In genomic region chr5:150523472-150524350, GRCh38 we compare ENCODE assay signal across 8 cellular contexts. TPM values are rescaled to one million over a fixed set of nuclear protein-coding genes. Genes with fewer than 3 reads are reported as not detected.
DNase-seq lines count a peak whose midpoint lies in the region; ATAC-seq and TF ChIP-seq lines count a peak whose summit lies in the region.

No MANE protein-coding gene starts in this region.

- H3K4me1 Mint-ChIP-seq in progenitor cell of endocrine pancreas (ENCODE audit: low read depth) = peaks cover 38% of the 10 kb centered on the region
- peaks cover 6% of the 10 kb centered on the region for H3K4me1 Mint-ChIP-seq in activated CD8-positive, alpha-beta memory T cell treated with anti-CD3 and anti-CD28 coated beads, Interleukin-2, amount 10 ng/mL, durations not matched to agents 7 days and 5 days

- H3K4me3 Mint-ChIP-seq in progenitor cell of endocrine pancreas (ENCODE audit: low read depth) = peak overlapping the region; percentile 42
- no peak overlapping the region for H3K4me3 Mint-ChIP-seq in activated CD8-positive, alpha-beta memory T cell treated with anti-CD3 and anti-CD28 coated beads, Interleukin-2, amount 10 ng/mL, durations not matched to agents 7 days and 5 days

- H3K36me3 Mint-ChIP-seq in progenitor cell of endocrine pancreas (ENCODE audit: insufficient read depth) = peaks cover 10% of the 10 kb centered on the region
- H3K36me3 Mint-ChIP-seq in activated CD8-positive, alpha-beta memory T cell treated with anti-CD3 and anti-CD28 coated beads, Interleukin-2, amount 10 ng/mL, durations not matched to agents 7 days and 5 days = no peaks in the 10 kb centered on the region

- DNase-seq in stimulated activated naive CD4-positive, alpha-beta T cell (lab: John Stamatoyannopoulos, UW) = peak in 4 of 6 experiments; percentile 4 to 28 (median 15)
- DNase-seq in stimulated activated naive CD4-positive, alpha-beta T cell treated with Interleukin-2 at 50 U/mL for 16 hours (lab: John Stamatoyannopoulos, UW) = no peak
- DNase-seq in NCI-H146 treated with DMSO at 0.1 percent for 48 hours (lab: John Stamatoyannopoulos, UW; ENCODE audit: unreplicated experiment) = peak; percentile 14
- DNase-seq in amniotic stem cell (lab: John Stamatoyannopoulos, UW) = peak; percentile 34
- DNase-seq in left cardiac atrium = no peak
- no peak for DNase-seq in progenitor cell of endocrine pancreas (ENCODE audit: low spot score, unreplicated experiment)
- no peak for DNase-seq in NCI-H187 (lab: John Stamatoyannopoulos, UW)
- no peak for DNase-seq in activated CD8-positive, alpha-beta memory T cell treated with anti-CD3 and anti-CD28 coated beads, Interleukin-2, amount 10 ng/mL, durations not matched to agents 7 days and 5 days

- peak; percentile 61 to 66 for ATAC-seq in left cardiac atrium
- ATAC-seq in activated CD8-positive, alpha-beta memory T cell treated with anti-CD3 and anti-CD28 coated beads, Interleukin-2, amount 10 ng/mL, durations not matched to agents 7 days and 5 days = no peak

- H3K9me3 Mint-ChIP-seq in progenitor cell of endocrine pancreas (ENCODE audit: low read depth) = no peaks in the 10 kb centered on the region
- H3K9me3 Mint-ChIP-seq in activated CD8-positive, alpha-beta memory T cell treated with anti-CD3 and anti-CD28 coated beads, Interleukin-2, amount 10 ng/mL, durations not matched to agents 7 days and 5 days (ENCODE audit: low read depth) = no peaks in the 10 kb centered on the region

- intact Hi-C loops in left cardiac atrium (cut with DNase I) = loop anchor here in 1 of 2 donors (1.0 to 5.0 kb wide), 2 partner anchors 36 to 64 kb away; no protein-coding TSS in a partner anchor

- peak; percentile 63 for TF ChIP-seq CTCF in progenitor cell of endocrine pancreas (IDR thresholded peaks at IDR 0.05; ENCODE audit: unreplicated experiment)

- CTCF ChIA-PET in activated CD8-positive, alpha-beta memory T cell treated with anti-CD3 and anti-CD28 coated beads, Interleukin-2, amount 10 ng/mL, durations not matched to agents 7 days and 5 days (lab: Charles Lee) = interaction anchor here (0.6 to 3.5 kb wide), 3 partner anchors 26 to 72 kb away, joined by 3 to 14 read pairs (median 3); no protein-coding TSS in a partner anchor

- no peaks in the 10 kb centered on the region for H3K27me3 Mint-ChIP-seq in progenitor cell of endocrine pancreas
- no peaks in the 10 kb centered on the region for H3K27me3 Mint-ChIP-seq in activated CD8-positive, alpha-beta memory T cell treated with anti-CD3 and anti-CD28 coated beads, Interleukin-2, amount 10 ng/mL, durations not matched to agents 7 days and 5 days

- peak overlapping the region; percentile 92 for H3K27ac Mint-ChIP-seq in progenitor cell of endocrine pancreas
- no peak overlapping the region for H3K27ac Mint-ChIP-seq in activated CD8-positive, alpha-beta memory T cell treated with anti-CD3 and anti-CD28 coated beads, Interleukin-2, amount 10 ng/mL, durations not matched to agents 7 days and 5 days

RNA-seq across cellular contexts. Expression of gene NDST1, which starts 15.8 kb away (rescaled TPM):
- total RNA-seq in left cardiac atrium (10 to 100 TPM; 59.3 to 71.2 TPM), progenitor cell of endocrine pancreas (154 and 169 TPM in 2 replicates)
- under 1 TPM; 0.58 to 0.68 TPM for total RNA-seq in activated CD8-positive, alpha-beta memory T cell treated with anti-CD3 and anti-CD28 coated beads, Interleukin-2, amount 10 ng/mL, durations not matched to agents 7 days and 5 days

Comparison
In these comparisons a context has a peak if more than half of its experiments do, and no peak if none do; other contexts are left out.
1. DNase-seq: peak in stimulated activated naive CD4-positive, alpha-beta T cell (4 of 6), NCI-H146 treated with DMSO at 0.1 percent for 48 hours (single experiment) and amniotic stem cell (single experiment); none in stimulated activated naive CD4-positive, alpha-beta T cell treated with Interleukin-2 at 50 U/mL for 16 hours (single experiment), left cardiac atrium (single experiment), progenitor cell of endocrine pancreas (single experiment), NCI-H187 (0 of 2) and activated CD8-positive, alpha-beta memory T cell treated with anti-CD3 and anti-CD28 coated beads, Interleukin-2, amount 10 ng/mL, durations not matched to agents 7 days and 5 days (single experiment).
2. RNA of gene NDST1, which starts 15.8 kb away (total RNA-seq): 154 to 169 TPM in progenitor cell of endocrine pancreas and 59.3 to 71.2 TPM in left cardiac atrium; 0.58 to 0.68 TPM in activated CD8-positive, alpha-beta memory T cell treated with anti-CD3 and anti-CD28 coated beads, Interleukin-2, amount 10 ng/mL, durations not matched to agents 7 days and 5 days; every median in the first group is over 10 times any median in the second.